Comparison of ENCODE assay signal across 8 cellular contexts in genomic region chr19:55476100-55476775, GRCh38. TPM values are rescaled to one million over a fixed set of nuclear protein-coding genes. Genes with fewer than 3 reads are reported as not detected.
A peak's percentile ranks its signal among the peaks of the same experiment; 100 is the strongest.
DNase-seq lines count a peak whose midpoint lies in the region; ATAC-seq and TF ChIP-seq lines count a peak whose summit lies in the region.

TSS of gene ZNF628 (plus strand) at chr19:55476617. CDS start at chr19:55479911, 3,294 bp downstream.

- peak; percentile 97 for ATAC-seq in GM19324 (IDR thresholded peaks at IDR 0.05; ENCODE audit: low FRiP score, unreplicated experiment)
- peak; percentile 87 for ATAC-seq in HG03460 (IDR thresholded peaks at IDR 0.05; ENCODE audit: unreplicated experiment)
- ATAC-seq in left lobe of liver: peak; percentile 95

- H3K4me1 Mint-ChIP-seq in activated CD4-positive, alpha-beta T cell treated with anti-CD3 and anti-CD28 coated beads, Interleukin-2, amount 10 ng/mL, durations not matched to agents 24 days and 14 days: peaks cover 23% of the 10 kb centered on the region

- peaks cover 3% of the 10 kb centered on the region for H3K36me3 Mint-ChIP-seq in activated CD4-positive, alpha-beta T cell treated with anti-CD3 and anti-CD28 coated beads, Interleukin-2, amount 10 ng/mL, durations not matched to agents 24 days and 14 days (ENCODE audit: low read depth)

- intact Hi-C loops in activated CD4-positive, alpha-beta T cell treated with anti-CD3 and anti-CD28 coated beads, Interleukin-2, amount 10 ng/mL, durations not matched to agents 24 days and 14 days (cut with micrococcal nuclease): loop anchor here (1.0 to 5.0 kb wide), 5 partner anchors 9 to 1014 kb away; partner anchors contain the start of genes FIZ1, ISOC2, LENG9 and NAT14

- H3K4me3 Mint-ChIP-seq in activated CD4-positive, alpha-beta T cell treated with anti-CD3 and anti-CD28 coated beads, Interleukin-2, amount 10 ng/mL, durations not matched to agents 24 days and 14 days: peak within 1 kb of the TSS; percentile 93

- peaks cover 5% of the 10 kb centered on the region; the same call in 1 of the 2 replicates for H3K4me1 ChIP-seq in BE2C

- H3K27me3 ChIP-seq in BE2C: no peaks in the 10 kb centered on the region

- peak within 1 kb of the TSS; percentile 85 to 98 for H3K27ac ChIP-seq in coronary artery

- H3K27ac Mint-ChIP-seq in activated CD4-positive, alpha-beta T cell treated with anti-CD3 and anti-CD28 coated beads, Interleukin-2, amount 10 ng/mL, durations not matched to agents 24 days and 14 days: peak within 1 kb of the TSS; percentile 96

- H3K4me3 ChIP-seq in BE2C (ENCODE audit: low read depth, low read length) (peak within 1 kb of the TSS; percentile 85), coronary artery (peak within 1 kb of the TSS; percentile 83)

- H3K9me3 Mint-ChIP-seq in activated CD4-positive, alpha-beta T cell treated with anti-CD3 and anti-CD28 coated beads, Interleukin-2, amount 10 ng/mL, durations not matched to agents 24 days and 14 days: no peaks in the 10 kb centered on the region

- no peaks in the 10 kb centered on the region; the same call in 1 of the 2 replicates for H3K9me3 ChIP-seq in BE2C

- no peaks in the 10 kb centered on the region for H3K27me3 Mint-ChIP-seq in activated CD4-positive, alpha-beta T cell treated with anti-CD3 and anti-CD28 coated beads, Interleukin-2, amount 10 ng/mL, durations not matched to agents 24 days and 14 days

- DNase-seq in BE2C (peak; percentile 99), NCI-H524 treated with DMSO at 0.1 percent for 48 hours (lab: John Stamatoyannopoulos, UW) (peak; percentile 76), coronary artery (ENCODE audit: low spot score) (peak; percentile 98), left lobe of liver (ENCODE audit: low spot score) (peak; percentile 99)
- DNase-seq in activated CD4-positive, alpha-beta T cell treated with anti-CD3 and anti-CD28 coated beads, Interleukin-2, amount 10 ng/mL, durations not matched to agents 24 days and 14 days: peak; percentile 99
- peak; percentile 98 to 99 for DNase-seq in stimulated activated CD4-positive, alpha-beta T cell treated with anti-CD3 and anti-CD28 coated beads, Interleukin-2, amount 100 ng/mL, for 24 hours

- H3K36me3 ChIP-seq in BE2C: peaks cover 1% of the 10 kb centered on the region; the same call in 1 of the 2 replicates

- TF ChIP-seq CTCF in BE2C (IDR thresholded peaks at IDR 0.05; ENCODE audit: low read depth, low read length): no peak
- TF ChIP-seq CTCF in coronary artery (IDR thresholded peaks at IDR 0.05): no peak

RNA-seq across cellular contexts. Expression of gene ZNF628, which starts in this region (rescaled TPM):
- 18.3 TPM for polyA plus RNA-seq in BE2C (2012; ENCODE audit: insufficient read depth, insufficient read length, low read depth)
- total RNA-seq in activated CD4-positive, alpha-beta T cell treated with anti-CD3 and anti-CD28 coated beads, Interleukin-2, amount 10 ng/mL, durations not matched to agents 24 days and 14 days: 8.8 and 10.0 TPM in 2 replicates
- total RNA-seq in left lobe of liver: 5.3 TPM

Comparison
In these comparisons a context has a peak if more than half of its experiments do, and no peak if none do; other contexts are left out.
1. Peak in every context shown above with its lines: DNase-seq, ATAC-seq, H3K4me3 ChIP-seq and H3K27ac ChIP-seq.